ENCODE assay signal across 1 cellular context in genomic region chr3:122987726-122988319, GRCh38.
TF ChIP-seq lines count a peak whose summit lies in the region.

No MANE protein-coding gene starts in this region.

TF ChIP-seq in GM23338, 12 proteins besides CTCF, POLR2A, EP300 and RAD21:
- TF ChIP-seq STAT1 (IDR thresholded peaks at IDR 0.05; ENCODE audit: unreplicated experiment) (no peak), NANOG (IDR thresholded peaks at IDR 0.05; ENCODE audit: borderline replicate concordance) (no peak), ETS1 (IDR thresholded peaks at IDR 0.05) (no peak), ZNF331 (CRISPR knock-in tag; IDR thresholded peaks at IDR 0.05; ENCODE audit: low read depth) (no peak), EZH2 (IDR thresholded peaks at IDR 0.05; ENCODE audit: low read depth, unreplicated experiment) (no peak), JUNB (IDR thresholded peaks at IDR 0.05; ENCODE audit: unreplicated experiment) (no peak), EZH2phosphoT487 (IDR thresholded peaks at IDR 0.05; ENCODE audit: unreplicated experiment) (no peak), CREB1 (CRISPR knock-in tag; IDR thresholded peaks at IDR 0.05; ENCODE audit: low read depth) (no peak), ZNF114 (CRISPR knock-in tag; IDR thresholded peaks at IDR 0.05) (no peak), ZNF462 (CRISPR knock-in tag; IDR thresholded peaks at IDR 0.05) (no peak)
